ENCODE assay signal across 1 cellular context in the genomic region with DNA sequence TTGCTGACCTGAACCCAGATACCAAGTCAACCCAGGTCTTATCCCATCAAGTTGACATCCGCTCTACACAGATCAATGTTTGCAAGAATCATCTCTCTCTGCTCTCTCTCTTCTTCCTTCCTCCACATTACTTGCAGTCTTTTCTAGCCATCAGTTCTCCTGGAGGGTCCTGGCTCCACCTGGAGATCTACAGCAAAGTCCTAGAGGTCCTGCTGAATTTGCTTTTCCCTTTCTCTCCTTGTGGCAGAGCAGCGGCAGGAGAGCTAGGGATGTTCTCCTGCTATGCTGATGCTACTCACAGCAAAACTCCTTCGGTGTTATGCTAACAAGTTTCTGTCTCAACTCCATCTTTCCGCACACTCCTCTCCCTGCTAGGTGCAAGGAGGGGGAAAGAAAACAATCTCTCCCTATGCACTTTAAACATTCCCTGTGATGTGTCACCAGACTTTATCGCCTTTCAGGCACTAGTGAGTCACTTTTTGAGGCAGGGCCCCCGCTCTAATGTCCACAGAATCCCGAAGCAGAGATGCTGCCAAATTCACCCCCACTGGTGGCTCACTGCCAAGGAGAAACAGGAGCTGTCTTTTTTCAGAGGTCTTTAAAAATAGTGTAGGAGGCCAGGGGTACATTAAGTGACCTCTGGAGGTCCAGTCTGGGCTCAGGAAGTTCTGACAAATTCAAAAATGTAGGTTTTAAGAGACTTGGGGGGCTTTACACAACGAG.
TF ChIP-seq lines count a peak whose summit lies in the region.

No MANE protein-coding gene starts in this region.

TF ChIP-seq in HepG2, 621 proteins besides CTCF, POLR2A, EP300 and RAD21 (continued from another document and continues in another):
- TF ChIP-seq ZBTB43 (CRISPR knock-in tag; conservative IDR thresholded peaks at IDR 0.05) (no peak; the same call in 1 of the 2 replicates), ZNF724P (CRISPR knock-in tag; IDR thresholded peaks at IDR 0.05; ENCODE audit: borderline replicate concordance) (no peak), KLF6 (CRISPR knock-in tag; IDR thresholded peaks at IDR 0.05) (0 out of 2 replicates have a peak, but pooled peaks have one; percentile 59), JUN (CRISPR knock-in tag; IDR thresholded peaks at IDR 0.05) (peak; percentile 78), NFIB (CRISPR knock-in tag; IDR thresholded peaks at IDR 0.05; ENCODE audit: borderline replicate concordance) (no peak), PBX3 (CRISPR knock-in tag; IDR thresholded peaks at IDR 0.05; ENCODE audit: borderline replicate concordance) (no peak), ZNF878 (CRISPR knock-in tag; IDR thresholded peaks at IDR 0.05) (peak; percentile 46; the same call in 1 of the 2 replicates), FOXJ3 (CRISPR knock-in tag; IDR thresholded peaks at IDR 0.05; ENCODE audit: borderline replicate concordance) (no peak), MLLT10 (CRISPR knock-in tag; IDR thresholded peaks at IDR 0.05) (no peak), TP53 (CRISPR knock-in tag; conservative IDR thresholded peaks at IDR 0.05) (no peak), XBP1 (CRISPR knock-in tag; IDR thresholded peaks at IDR 0.05) (no peak), FUBP1 (CRISPR knock-in tag; IDR thresholded peaks at IDR 0.05; ENCODE audit: borderline replicate concordance) (no peak), SP5 (CRISPR knock-in tag; IDR thresholded peaks at IDR 0.05; ENCODE audit: borderline replicate concordance, low read depth) (no peak), FOSL1 (CRISPR knock-in tag; IDR thresholded peaks at IDR 0.05; ENCODE audit: borderline replicate concordance) (peak; percentile 93), TRIM22 (IDR thresholded peaks at IDR 0.05) (no peak), DBP (CRISPR knock-in tag; IDR thresholded peaks at IDR 0.05; ENCODE audit: not compliant biosample characterization) (no peak), ZKSCAN1 (IDR thresholded peaks at IDR 0.05; ENCODE audit: low read length) (no peak), KDM4B (CRISPR knock-in tag; IDR thresholded peaks at IDR 0.05) (peak; percentile 60; the same call in 1 of the 2 replicates), DDIT3 (CRISPR knock-in tag; IDR thresholded peaks at IDR 0.05) (no peak), ZSCAN30 (CRISPR knock-in tag; IDR thresholded peaks at IDR 0.05) (no peak), ZNF740 (CRISPR knock-in tag; IDR thresholded peaks at IDR 0.05) (peak; percentile 51; the same call in 1 of the 2 replicates), E2F5 (CRISPR knock-in tag; conservative IDR thresholded peaks at IDR 0.05) (no peak), TAF1 (CRISPR knock-in tag; IDR thresholded peaks at IDR 0.05) (peak; percentile 48; the same call in 1 of the 2 replicates)
- TF ChIP-seq, protein P1, sequence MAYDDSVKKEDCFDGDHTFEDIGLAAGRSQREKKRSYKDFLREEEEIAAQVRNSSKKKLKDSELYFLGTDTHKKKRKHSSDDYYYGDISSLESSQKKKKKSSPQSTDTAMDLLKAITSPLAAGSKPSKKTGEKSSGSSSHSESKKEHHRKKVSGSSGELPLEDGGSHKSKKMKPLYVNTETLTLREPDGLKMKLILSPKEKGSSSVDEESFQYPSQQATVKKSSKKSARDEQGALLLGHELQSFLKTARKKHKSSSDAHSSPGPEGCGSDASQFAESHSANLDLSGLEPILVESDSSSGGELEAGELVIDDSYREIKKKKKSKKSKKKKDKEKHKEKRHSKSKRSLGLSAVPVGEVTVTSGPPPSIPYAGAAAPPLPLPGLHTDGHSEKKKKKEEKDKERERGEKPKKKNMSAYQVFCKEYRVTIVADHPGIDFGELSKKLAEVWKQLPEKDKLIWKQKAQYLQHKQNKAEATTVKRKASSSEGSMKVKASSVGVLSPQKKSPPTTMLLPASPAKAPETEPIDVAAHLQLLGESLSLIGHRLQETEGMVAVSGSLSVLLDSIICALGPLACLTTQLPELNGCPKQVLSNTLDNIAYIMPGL (CRISPR knock-in tag; IDR thresholded peaks at IDR 0.05; ENCODE audit: borderline replicate concordance in 1 of 2, low read depth in 1 of 2), result 0 out of 4 replicates have a peak, but pooled peaks of 1 of the 2 experiments have one; percentile 35
- TF ChIP-seq, protein P2, sequence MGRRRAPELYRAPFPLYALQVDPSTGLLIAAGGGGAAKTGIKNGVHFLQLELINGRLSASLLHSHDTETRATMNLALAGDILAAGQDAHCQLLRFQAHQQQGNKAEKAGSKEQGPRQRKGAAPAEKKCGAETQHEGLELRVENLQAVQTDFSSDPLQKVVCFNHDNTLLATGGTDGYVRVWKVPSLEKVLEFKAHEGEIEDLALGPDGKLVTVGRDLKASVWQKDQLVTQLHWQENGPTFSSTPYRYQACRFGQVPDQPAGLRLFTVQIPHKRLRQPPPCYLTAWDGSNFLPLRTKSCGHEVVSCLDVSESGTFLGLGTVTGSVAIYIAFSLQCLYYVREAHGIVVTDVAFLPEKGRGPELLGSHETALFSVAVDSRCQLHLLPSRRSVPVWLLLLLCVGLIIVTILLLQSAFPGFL (CRISPR knock-in tag; IDR thresholded peaks at IDR 0.05), result no peak
- TF ChIP-seq, protein P3, sequence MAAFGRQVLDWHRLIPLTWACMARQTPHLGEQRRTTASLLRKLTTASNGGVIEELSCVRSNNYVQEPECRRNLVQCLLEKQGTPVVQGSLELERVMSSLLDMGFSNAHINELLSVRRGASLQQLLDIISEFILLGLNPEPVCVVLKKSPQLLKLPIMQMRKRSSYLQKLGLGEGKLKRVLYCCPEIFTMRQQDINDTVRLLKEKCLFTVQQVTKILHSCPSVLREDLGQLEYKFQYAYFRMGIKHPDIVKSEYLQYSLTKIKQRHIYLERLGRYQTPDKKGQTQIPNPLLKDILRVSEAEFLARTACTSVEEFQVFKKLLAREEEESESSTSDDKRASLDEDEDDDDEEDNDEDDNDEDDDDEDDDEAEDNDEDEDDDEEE (CRISPR knock-in tag; IDR thresholded peaks at IDR 0.05), result peak; percentile 85; the same call in 1 of the 2 replicates
- TF ChIP-seq, protein P4, sequence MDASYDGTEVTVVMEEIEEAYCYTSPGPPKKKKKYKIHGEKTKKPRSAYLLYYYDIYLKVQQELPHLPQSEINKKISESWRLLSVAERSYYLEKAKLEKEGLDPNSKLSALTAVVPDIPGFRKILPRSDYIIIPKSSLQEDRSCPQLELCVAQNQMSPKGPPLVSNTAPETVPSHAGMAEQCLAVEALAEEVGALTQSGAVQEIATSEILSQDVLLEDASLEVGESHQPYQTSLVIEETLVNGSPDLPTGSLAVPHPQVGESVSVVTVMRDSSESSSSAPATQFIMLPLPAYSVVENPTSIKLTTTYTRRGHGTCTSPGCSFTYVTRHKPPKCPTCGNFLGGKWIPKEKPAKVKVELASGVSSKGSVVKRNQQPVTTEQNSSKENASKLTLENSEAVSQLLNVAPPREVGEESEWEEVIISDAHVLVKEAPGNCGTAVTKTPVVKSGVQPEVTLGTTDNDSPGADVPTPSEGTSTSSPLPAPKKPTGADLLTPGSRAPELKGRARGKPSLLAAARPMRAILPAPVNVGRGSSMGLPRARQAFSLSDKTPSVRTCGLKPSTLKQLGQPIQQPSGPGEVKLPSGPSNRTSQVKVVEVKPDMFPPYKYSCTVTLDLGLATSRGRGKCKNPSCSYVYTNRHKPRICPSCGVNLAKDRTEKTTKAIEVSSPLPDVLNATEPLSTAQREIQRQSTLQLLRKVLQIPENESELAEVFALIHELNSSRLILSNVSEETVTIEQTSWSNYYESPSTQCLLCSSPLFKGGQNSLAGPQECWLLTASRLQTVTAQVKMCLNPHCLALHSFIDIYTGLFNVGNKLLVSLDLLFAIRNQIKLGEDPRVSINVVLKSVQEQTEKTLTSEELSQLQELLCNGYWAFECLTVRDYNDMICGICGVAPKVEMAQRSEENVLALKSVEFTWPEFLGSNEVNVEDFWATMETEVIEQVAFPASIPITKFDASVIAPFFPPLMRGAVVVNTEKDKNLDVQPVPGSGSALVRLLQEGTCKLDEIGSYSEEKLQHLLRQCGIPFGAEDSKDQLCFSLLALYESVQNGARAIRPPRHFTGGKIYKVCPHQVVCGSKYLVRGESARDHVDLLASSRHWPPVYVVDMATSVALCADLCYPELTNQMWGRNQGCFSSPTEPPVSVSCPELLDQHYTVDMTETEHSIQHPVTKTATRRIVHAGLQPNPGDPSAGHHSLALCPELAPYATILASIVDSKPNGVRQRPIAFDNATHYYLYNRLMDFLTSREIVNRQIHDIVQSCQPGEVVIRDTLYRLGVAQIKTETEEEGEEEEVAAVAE (CRISPR knock-in tag; IDR thresholded peaks at IDR 0.05; ENCODE audit: borderline replicate concordance), result peak; percentile 62; the same call in 1 of the 2 replicates
- TF ChIP-seq, protein P5, sequence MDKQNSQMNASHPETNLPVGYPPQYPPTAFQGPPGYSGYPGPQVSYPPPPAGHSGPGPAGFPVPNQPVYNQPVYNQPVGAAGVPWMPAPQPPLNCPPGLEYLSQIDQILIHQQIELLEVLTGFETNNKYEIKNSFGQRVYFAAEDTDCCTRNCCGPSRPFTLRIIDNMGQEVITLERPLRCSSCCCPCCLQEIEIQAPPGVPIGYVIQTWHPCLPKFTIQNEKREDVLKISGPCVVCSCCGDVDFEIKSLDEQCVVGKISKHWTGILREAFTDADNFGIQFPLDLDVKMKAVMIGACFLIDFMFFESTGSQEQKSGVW (CRISPR knock-in tag; IDR thresholded peaks at IDR 0.05; ENCODE audit: borderline replicate concordance), result no peak
- TF ChIP-seq, protein P6, sequence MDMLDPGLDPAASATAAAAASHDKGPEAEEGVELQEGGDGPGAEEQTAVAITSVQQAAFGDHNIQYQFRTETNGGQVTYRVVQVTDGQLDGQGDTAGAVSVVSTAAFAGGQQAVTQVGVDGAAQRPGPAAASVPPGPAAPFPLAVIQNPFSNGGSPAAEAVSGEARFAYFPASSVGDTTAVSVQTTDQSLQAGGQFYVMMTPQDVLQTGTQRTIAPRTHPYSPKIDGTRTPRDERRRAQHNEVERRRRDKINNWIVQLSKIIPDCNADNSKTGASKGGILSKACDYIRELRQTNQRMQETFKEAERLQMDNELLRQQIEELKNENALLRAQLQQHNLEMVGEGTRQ (IDR thresholded peaks at IDR 0.05; ENCODE audit: low read depth, low read length), result no peak
- TF ChIP-seq, protein P6 (CRISPR knock-in tag; IDR thresholded peaks at IDR 0.05; ENCODE audit: borderline replicate concordance), result no peak
